In the genomic region with DNA sequence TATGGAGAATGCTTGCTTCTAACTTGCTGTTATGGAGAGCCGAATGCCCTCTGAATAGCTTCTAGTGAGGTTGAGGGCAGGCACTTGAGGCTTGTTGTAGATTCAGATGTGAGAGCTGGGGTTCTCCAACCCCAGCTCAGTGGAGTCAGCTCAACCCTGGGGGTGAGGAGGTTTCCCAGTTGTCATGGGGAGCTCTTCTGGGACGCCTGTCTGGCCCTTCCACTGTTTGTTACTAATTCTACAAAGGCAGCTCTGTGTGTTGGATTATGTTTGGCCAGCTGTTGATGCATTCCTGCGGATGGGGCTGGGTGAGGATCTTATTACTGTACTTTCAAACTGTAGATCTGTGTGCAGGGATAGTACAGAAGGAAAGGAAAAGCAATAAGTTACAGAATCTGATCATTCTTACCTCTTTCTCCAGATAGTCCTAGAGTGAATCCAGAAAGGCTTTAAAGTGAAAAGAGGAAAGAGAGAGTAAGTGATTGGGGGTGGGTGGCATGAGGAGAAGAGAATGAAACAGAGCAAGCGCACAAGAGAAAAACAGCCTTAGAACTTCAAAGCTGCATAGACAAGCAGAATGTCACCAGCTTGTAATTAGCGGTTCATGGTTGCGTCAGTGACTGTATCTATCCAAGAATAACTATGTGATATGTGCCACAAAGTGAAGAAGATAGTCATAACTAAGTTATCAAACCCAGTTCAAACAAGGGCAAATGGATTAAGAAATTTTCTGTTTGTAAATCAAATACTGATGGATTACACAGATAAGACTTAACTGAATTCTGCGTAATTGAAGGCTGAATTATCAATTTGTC, we compare ENCODE assay signal across 8 cellular contexts.
DNase-seq lines count a peak whose midpoint lies in the region; ATAC-seq, FAIRE-seq and TF ChIP-seq lines count a peak whose summit lies in the region.

No MANE protein-coding gene starts in this region.

- peak overlapping the region in 1 of 2 donors; percentile 39 for H3K27ac ChIP-seq in small intestine (ENCODE audit: low read depth in 1 of 2, low read length in 1 of 2)
- no peak overlapping the region for H3K27ac ChIP-seq in esophagus muscularis mucosa (replicated peaks in 1 of 4)

- TF ChIP-seq POLR2A in esophagus muscularis mucosa (IDR thresholded peaks at IDR 0.05; ENCODE audit: low read depth): no peak

- H3K9me3 ChIP-seq in small intestine (ENCODE audit: control insufficient read depth, low read depth) (no peaks in the 10 kb centered on the region), esophagus muscularis mucosa (no peaks in the 10 kb centered on the region)

- intact Hi-C loops in head of caudate nucleus (cut with DNase I): loop anchor here (5.0 kb wide), 1 partner anchor 551 kb away; no protein-coding TSS in a partner anchor
- intact Hi-C loops in esophagus muscularis mucosa (cut with DNase I): loop anchor here (10.0 kb wide), 1 partner anchor 553 kb away; a partner anchor contains a TSS

- no peak overlapping the region for H3K4me3 ChIP-seq in AG09309 (ENCODE audit: control insufficient read depth, low read depth, low read length)
- peak overlapping the region; percentile 81 for H3K4me3 ChIP-seq in Jurkat, Clone E6-1 (ENCODE audit: low read length)
- no peak overlapping the region for H3K4me3 ChIP-seq in small intestine (ENCODE audit: low read depth in 1 of 2, low read length in 2 of 2)
- H3K4me3 ChIP-seq in esophagus muscularis mucosa: no peak overlapping the region

- no peaks in the 10 kb centered on the region for H3K4me1 ChIP-seq in small intestine (ENCODE audit: control insufficient read depth in 2 of 2, insufficient read depth in 1 of 2, low read depth in 1 of 2, low read length in 1 of 2)
- peaks cover 44 to 58% (median 49%) of the 10 kb centered on the region in 4 donors for H3K4me1 ChIP-seq in esophagus muscularis mucosa

- DNase-seq in AG09309 (ENCODE audit: low read depth) (peak; percentile 38), SW480 (ENCODE audit: low spot score) (peak; percentile 69), head of caudate nucleus (peak; percentile 16 to 76 (median 52)), small intestine (peak; percentile 12), esophagus muscularis mucosa (ENCODE audit: extremely low spot score) (no peak), NK-92 (lab: John Stamatoyannopoulos, UW; ENCODE audit: unreplicated experiment) (no peak)
- peak; percentile 90 for DNase-seq in Jurkat, Clone E6-1 (ENCODE audit: low read depth, low spot score)

- TF ChIP-seq CTCF in AG09309 (IDR thresholded peaks at IDR 0.05; ENCODE audit: control insufficient read depth, insufficient read depth, low read depth, low read length, missing control alignments) (no peak), esophagus muscularis mucosa (IDR thresholded peaks at IDR 0.05) (no peak)

- WGBS in small intestine, 3 donors: 25 to 35% (median 32%) methylated on average over 7 of the region's 7 CpGs
- 54% methylated on average over 7 of the region's 7 CpGs for WGBS in esophagus muscularis mucosa

- FAIRE-seq in small intestine (lab: Jason Lieb, UNC): no peak

- no peaks in the 10 kb centered on the region for H3K36me3 ChIP-seq in small intestine (ENCODE audit: control insufficient read depth in 2 of 2, insufficient read depth in 2 of 2, low read length in 2 of 2)
- H3K36me3 ChIP-seq in esophagus muscularis mucosa: no peaks in the 10 kb centered on the region

- H3K27me3 ChIP-seq in small intestine (ENCODE audit: control insufficient read depth in 2 of 2, insufficient read depth in 2 of 2, low read length in 2 of 2): no peaks in the 10 kb centered on the region
- no peaks in the 10 kb centered on the region for H3K27me3 ChIP-seq in esophagus muscularis mucosa

- no peak for ATAC-seq in GM19395 (IDR thresholded peaks at IDR 0.05; ENCODE audit: unreplicated experiment)

- TF ChIP-seq EP300 in esophagus muscularis mucosa (IDR thresholded peaks at IDR 0.05): no peak

Comparison
In these comparisons a context has a peak if more than half of its experiments do, and no peak if none do; other contexts are left out.
1. DNase-seq: peak in AG09309 (single experiment), Jurkat, Clone E6-1 (single experiment), SW480 (single experiment), head of caudate nucleus (42 of 42) and small intestine (single experiment); none in esophagus muscularis mucosa (single experiment) and NK-92 (single experiment).